ENCODE assay signal across 6 cellular contexts in the genomic region with DNA sequence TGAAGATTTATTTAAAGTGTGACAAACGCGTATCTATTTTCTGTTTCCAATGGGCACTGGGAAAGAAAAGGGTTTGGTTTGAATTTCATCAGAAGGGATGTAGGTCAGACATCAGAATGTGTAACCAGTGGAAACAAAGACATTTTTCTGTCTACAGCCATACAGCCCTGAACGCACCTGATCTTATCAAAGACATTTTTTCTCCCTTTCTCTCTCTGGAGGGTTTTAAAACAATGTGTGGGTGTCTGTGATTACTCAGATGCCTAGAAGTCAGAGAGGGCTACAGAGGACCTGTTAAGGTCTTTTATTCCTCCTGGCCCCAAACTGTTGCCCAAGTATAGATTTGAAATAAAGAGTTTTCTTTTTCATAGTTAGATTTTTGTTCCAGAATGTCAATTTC.
DNase-seq lines count a peak whose midpoint lies in the region; ATAC-seq, FAIRE-seq and TF ChIP-seq lines count a peak whose summit lies in the region.
"Not testable (repeated sequence)": the region's sequence is repeated elsewhere in the genome, so short reads cannot be mapped to it uniquely, and the experiment has no call there.

No MANE protein-coding gene starts in this region.

- H3K27ac ChIP-seq in endothelial cell of umbilical vein (ENCODE audit: insufficient read depth, low read depth, low read length), result not testable (repeated sequence)
- H3K27ac ChIP-seq in trophoblast cell (ENCODE audit: low read depth, low read length), result peak overlapping the region; percentile 93

- not testable (repeated sequence) for H4K91ac ChIP-seq in trophoblast cell (ENCODE audit: low read depth, low read length)

- H3K79me1 ChIP-seq in trophoblast cell (ENCODE audit: low read length), result peaks cover 15% of the 10 kb centered on the region

- H3K14ac ChIP-seq in trophoblast cell (ENCODE audit: low read length), result not testable (repeated sequence)

- not testable (repeated sequence) for H3K9ac ChIP-seq in endothelial cell of umbilical vein (replicated peaks; ENCODE audit: extremely low read depth, insufficient read depth, low read length); trophoblast cell (ENCODE audit: low read length)

- not testable (repeated sequence) for H3K4me3 Mint-ChIP-seq in activated CD4-positive, alpha-beta T cell treated with anti-CD3 and anti-CD28 coated beads for 36 hours
- peak overlapping the region in 1 of 2 donors; percentile 29 for H3K4me3 Mint-ChIP-seq in activated T-cell treated with anti-CD3 and anti-CD28 coated beads, Interleukin-2, amount 50 U/mL, for 72 hours

- not testable (repeated sequence) for H3K4me2 ChIP-seq in endothelial cell of umbilical vein (ENCODE audit: insufficient read depth, low read length); trophoblast cell (ENCODE audit: low read length)

- not testable (repeated sequence) for H3K4me3 ChIP-seq in endothelial cell of umbilical vein (replicated peaks in 1 of 3; ENCODE audit: insufficient read depth in 1 of 3, low read depth in 1 of 3, low read length in 3 of 3); trophoblast cell (ENCODE audit: low read depth, low read length)

- H3K9me3 Mint-ChIP-seq in activated CD4-positive, alpha-beta T cell treated with anti-CD3 and anti-CD28 coated beads for 36 hours (ENCODE audit: low read depth); activated T-cell treated with anti-CD3 and anti-CD28 coated beads, Interleukin-2, amount 50 U/mL, for 72 hours; activated naive CD4-positive, alpha-beta T cell treated with anti-CD3 and anti-CD28 coated beads, Interleukin-2, amount 50 U/mL, for 72 hours: not testable (repeated sequence)

- H2BK120ac ChIP-seq in trophoblast cell (ENCODE audit: insufficient read depth, low read length, poor library complexity), result not testable (repeated sequence)

- not testable (repeated sequence) for H4K12ac ChIP-seq in trophoblast cell (ENCODE audit: low read depth, low read length)

- H3K18ac ChIP-seq in trophoblast cell (ENCODE audit: low read length), result not testable (repeated sequence)

- H4K20me1 ChIP-seq in endothelial cell of umbilical vein (replicated peaks; ENCODE audit: control insufficient read depth, extremely low read depth, insufficient read depth, low read length), result not testable (repeated sequence)

- not testable (repeated sequence) for H3K27ac Mint-ChIP-seq in activated CD4-positive, alpha-beta T cell treated with anti-CD3 and anti-CD28 coated beads for 36 hours; activated naive CD4-positive, alpha-beta T cell treated with anti-CD3 and anti-CD28 coated beads, Interleukin-2, amount 50 U/mL, for 72 hours
- peak overlapping the region; percentile 44 for H3K27ac Mint-ChIP-seq in activated T-cell treated with anti-CD3 and anti-CD28 coated beads, Interleukin-2, amount 50 U/mL, for 72 hours

- H2BK12ac ChIP-seq in trophoblast cell (ENCODE audit: low read length), result not testable (repeated sequence)

- H2BK5ac ChIP-seq in trophoblast cell (ENCODE audit: low read depth, low read length, poor library complexity), result not testable (repeated sequence)

- WGBS in trophoblast cell (ENCODE audit: extremely low coverage, insufficient coverage, insufficient read length), result no CpG with 5 or more reads among the region's 3 CpGs

- not testable (repeated sequence) for H3K36me3 ChIP-seq in endothelial cell of umbilical vein (ENCODE audit: control insufficient read depth in 2 of 2, extremely low read depth in 1 of 2, insufficient read depth in 2 of 2, low read length in 2 of 2); trophoblast cell (ENCODE audit: control insufficient read depth in 1 of 2, insufficient read depth in 2 of 2, low read length in 2 of 2)

- H3K9me3 ChIP-seq in endothelial cell of umbilical vein (replicated peaks; ENCODE audit: control insufficient read depth, insufficient read depth, low read length); trophoblast cell (ENCODE audit: insufficient read depth, low read depth, low read length): not testable (repeated sequence)

- not testable (repeated sequence) for TF ChIP-seq CTCF in endothelial cell of umbilical vein (IDR thresholded peaks at IDR 0.05; ENCODE audit: extremely low read depth in 1 of 2, insufficient read depth in 1 of 2, low read depth in 1 of 2, low read length in 2 of 2)

- not testable (repeated sequence) for H3K23ac ChIP-seq in trophoblast cell (ENCODE audit: low read length)

- CTCF ChIA-PET in activated CD4-positive, alpha-beta T cell treated with anti-CD3 and anti-CD28 coated beads for 36 hours (lab: Charles Lee); endothelial cell of umbilical vein (lab: Charles Lee): not testable (repeated sequence)

- H2AK5ac ChIP-seq in trophoblast cell (ENCODE audit: low read length), result not testable (repeated sequence)

- not testable (repeated sequence) for H3K4ac ChIP-seq in trophoblast cell (ENCODE audit: low read depth, low read length)

- H3K4me1 Mint-ChIP-seq in activated CD4-positive, alpha-beta T cell treated with anti-CD3 and anti-CD28 coated beads for 36 hours, result not testable (repeated sequence)
- H3K4me1 Mint-ChIP-seq in activated T-cell treated with anti-CD3 and anti-CD28 coated beads, Interleukin-2, amount 50 U/mL, for 72 hours (ENCODE audit: low read depth), result peaks cover 19% of the 10 kb centered on the region

- ATAC-seq in activated CD4-positive, alpha-beta T cell treated with anti-CD3 and anti-CD28 coated beads for 36 hours, result peak; percentile 58
- ATAC-seq in activated T-cell treated with anti-CD3 and anti-CD28 coated beads, Interleukin-2, amount 50 U/mL, for 72 hours (replicated peaks in 1 of 2), result peak; percentile 64 to 66
- peak; percentile 38 to 61 for ATAC-seq in activated naive CD4-positive, alpha-beta T cell treated with anti-CD3 and anti-CD28 coated beads, Interleukin-2, amount 50 U/mL, for 72 hours
- ATAC-seq in stimulated activated naive CD8-positive, alpha-beta T cell treated with anti-CD3 and anti-CD28 coated beads, Interleukin-15, Interleukin-2, amounts not matched to agents 100 U/mL and 50 U/mL, for 24 hours, result peak; percentile 49

- BruUV-seq in endothelial cell of umbilical vein (replicated peaks; lab: Mats Ljungman, UMichigan), result not testable (repeated sequence)

- H3K27me3 Mint-ChIP-seq in activated CD4-positive, alpha-beta T cell treated with anti-CD3 and anti-CD28 coated beads for 36 hours, result peaks cover 19% of the 10 kb centered on the region
- peaks cover 16% of the 10 kb centered on the region for H3K27me3 Mint-ChIP-seq in activated T-cell treated with anti-CD3 and anti-CD28 coated beads, Interleukin-2, amount 50 U/mL, for 72 hours (ENCODE audit: low read depth)

- dilution Hi-C loops in endothelial cell of umbilical vein (cut with MboI; ENCODE audit: extremely low pct_ligation_motif_present, low sequenced_read_pairs), result not testable (repeated sequence)

- H2AFZ ChIP-seq in endothelial cell of umbilical vein (ENCODE audit: low read depth, low read length); trophoblast cell (ENCODE audit: insufficient read depth, low read length, poor library complexity): not testable (repeated sequence)

- not testable (repeated sequence) for H3K9me1 ChIP-seq in endothelial cell of umbilical vein (replicated peaks; ENCODE audit: control insufficient read depth, extremely low read depth, insufficient read depth, low read length)

- DNase-seq in activated CD4-positive, alpha-beta T cell treated with anti-CD3 and anti-CD28 coated beads for 36 hours; activated T-cell treated with anti-CD3 and anti-CD28 coated beads, Interleukin-2, amount 50 U/mL, for 72 hours; activated naive CD4-positive, alpha-beta T cell treated with anti-CD3 and anti-CD28 coated beads, Interleukin-2, amount 50 U/mL, for 72 hours (ENCODE audit: low spot score in 2 of 2); endothelial cell of umbilical vein (ENCODE audit: low read depth, low spot score); stimulated activated naive CD8-positive, alpha-beta T cell treated with anti-CD3 and anti-CD28 coated beads, Interleukin-15, Interleukin-2, amounts not matched to agents 100 U/mL and 50 U/mL, for 24 hours: not testable (repeated sequence)
- DNase-seq in trophoblast cell, result peak in 1 of 2 donors; percentile 48

- not testable (repeated sequence) for H4K8ac ChIP-seq in trophoblast cell (ENCODE audit: low read depth, low read length)

- not testable (repeated sequence) for H3K36me3 Mint-ChIP-seq in activated CD4-positive, alpha-beta T cell treated with anti-CD3 and anti-CD28 coated beads for 36 hours (ENCODE audit: low read depth); activated T-cell treated with anti-CD3 and anti-CD28 coated beads, Interleukin-2, amount 50 U/mL, for 72 hours (ENCODE audit: insufficient read depth in 2 of 2)
- peaks cover 3 to 14% of the 10 kb centered on the region in 2 donors for H3K36me3 Mint-ChIP-seq in activated naive CD4-positive, alpha-beta T cell treated with anti-CD3 and anti-CD28 coated beads, Interleukin-2, amount 50 U/mL, for 72 hours

- intact Hi-C loops in activated CD4-positive, alpha-beta T cell treated with anti-CD3 and anti-CD28 coated beads for 36 hours (cut with DNase I, micrococcal nuclease); endothelial cell of umbilical vein (cut with micrococcal nuclease): not testable (repeated sequence)

- not testable (repeated sequence) for TF ChIP-seq POLR2A in endothelial cell of umbilical vein (IDR thresholded peaks at IDR 0.05; ENCODE audit: low read depth, low read length)

- peak; percentile 64 for FAIRE-seq in endothelial cell of umbilical vein (lab: Jason Lieb, UNC)

- not testable (repeated sequence) for H3K79me2 ChIP-seq in endothelial cell of umbilical vein (ENCODE audit: control insufficient read depth, insufficient read depth, low read length); trophoblast cell (ENCODE audit: control insufficient read depth, insufficient read depth, low read length, poor library complexity)

- H3K27me3 ChIP-seq in endothelial cell of umbilical vein (ENCODE audit: control insufficient read depth in 2 of 2, insufficient read depth in 2 of 2, low read length in 2 of 2); trophoblast cell (ENCODE audit: insufficient read depth, low read length): not testable (repeated sequence)

- POLR2A ChIA-PET in activated CD4-positive, alpha-beta T cell treated with anti-CD3 and anti-CD28 coated beads for 36 hours (lab: Charles Lee); endothelial cell of umbilical vein (lab: Charles Lee): not testable (repeated sequence)

- H3K4me1 ChIP-seq in endothelial cell of umbilical vein (ENCODE audit: control insufficient read depth, extremely low read depth, insufficient read depth, low read length), result not testable (repeated sequence)
- H3K4me1 ChIP-seq in trophoblast cell (ENCODE audit: control insufficient read depth in 1 of 2, insufficient read depth in 2 of 2, low read length in 2 of 2), result peaks cover 6 to 11% of the 10 kb centered on the region in 2 experiments
